ENCODE assay signal across 2 cellular contexts in genomic region chr13:113845055-113845454, GRCh38.
A peak's percentile ranks its signal among the peaks of the same experiment; 100 is the strongest.
TF ChIP-seq lines count a peak whose summit lies in the region.

No MANE protein-coding gene starts in this region.

TF ChIP-seq in IMR-90, 13 proteins besides CTCF, POLR2A, EP300 and RAD21:
- TF ChIP-seq SMC3 (IDR thresholded peaks at IDR 0.05; ENCODE audit: low read depth, low read length) (no peak), MXI1 (IDR thresholded peaks at IDR 0.05; ENCODE audit: borderline replicate concordance, low read depth, low read length) (no peak), MAZ (IDR thresholded peaks at IDR 0.05; ENCODE audit: borderline replicate concordance, low read depth, low read length) (no peak), MAFK (IDR thresholded peaks at IDR 0.05; ENCODE audit: low read depth, low read length) (no peak), USF2 (IDR thresholded peaks at IDR 0.05; ENCODE audit: low read depth, low read length) (no peak), FOS (IDR thresholded peaks at IDR 0.05; ENCODE audit: low read depth, low read length) (no peak)

TF ChIP-seq in liver, 16 proteins besides CTCF, POLR2A, EP300 and RAD21:
- TF ChIP-seq MAX (IDR thresholded peaks at IDR 0.05) (peak; percentile 0), ZBTB33 (IDR thresholded peaks at IDR 0.05) (no peak), REST (IDR thresholded peaks at IDR 0.05) (peak; percentile 48), HNF4G (IDR thresholded peaks at IDR 0.05) (no peak), TAF1 (conservative IDR thresholded peaks at IDR 0.05) (no peak), GABPA (IDR thresholded peaks at IDR 0.05 in 1 of 2, conservative IDR thresholded peaks at IDR 0.05 in 1 of 2) (no peak), FOXA2 (IDR thresholded peaks at IDR 0.05) (peak; percentile 93), SP1 (IDR thresholded peaks at IDR 0.05) (no peak), EGR1 (IDR thresholded peaks at IDR 0.05; ENCODE audit: low read depth in 2 of 2) (peak in 1 of 2 donors; percentile 57), HNF4A (conservative IDR thresholded peaks at IDR 0.05) (peak in 1 of 2 donors; percentile 96), FOXA1 (IDR thresholded peaks at IDR 0.05) (peak; percentile 82), RXRA (IDR thresholded peaks at IDR 0.05) (peak in 1 of 2 donors; percentile 97), YY1 (IDR thresholded peaks at IDR 0.05) (peak; percentile 22), ATF3 (IDR thresholded peaks at IDR 0.05) (no peak), JUND (IDR thresholded peaks at IDR 0.05) (peak in 1 of 2 donors; percentile 72), NR2F2 (IDR thresholded peaks at IDR 0.05) (no peak)
